22 cellular contexts compared by ENCODE assay signal in genomic region chr2:3298201-3298600, GRCh38.
"Had no signal": no experiment of that assay in that cellular context is flagged by ENCODE, and none has a peak within 500 bp of the region (broad histone marks: within the 10 kb centered on the region; RNA-seq: fewer than 3 reads in every experiment).

No MANE protein-coding gene starts in this region.

- H3K4me3 ChIP-seq: dorsolateral prefrontal cortex, heart left ventricle, left ventricle myocardium inferior, lower lobe of right lung, suprapubic skin, thyroid gland had no signal

- H3K27me3 Mint-ChIP-seq: naive B cell, progenitor cell of endocrine pancreas, type B pancreatic cell had no signal

- ATAC-seq: heart left ventricle; lower lobe of right lung; right cardiac atrium; stimulated activated naive CD8-positive, alpha-beta T cell treated with anti-CD3 and anti-CD28 coated beads, Interleukin-15, Interleukin-2, amounts not matched to agents 100 U/mL and 50 U/mL, for 24 hours had no signal

- H3K27ac Mint-ChIP-seq: nephron, progenitor cell of endocrine pancreas, type B pancreatic cell had no signal

- H3K27ac ChIP-seq: dorsolateral prefrontal cortex, heart left ventricle, left ventricle myocardium inferior, lower lobe of right lung, neutrophil, suprapubic skin had no signal

- H3K4me3 Mint-ChIP-seq: naive B cell, nephron, type B pancreatic cell had no signal

- H3K9me3 ChIP-seq: heart left ventricle, left ventricle myocardium inferior, lower lobe of right lung, neutrophil, suprapubic skin, thyroid gland had no signal

- DNase-seq: cortex of kidney; effector CD8-positive, alpha-beta T cell; heart left ventricle; hippocampal formation; islet precursor cell; left ventricle myocardium inferior; mesenchymal stem cell; naive B cell; right cardiac atrium; small intestine; stimulated activated CD4-positive, alpha-beta T cell treated with anti-CD3 and anti-CD28 coated beads, Interleukin-12 subunit alpha, Interleukin-12 subunit beta, amount 100 ng/mL, for 4 hours; stimulated activated naive CD8-positive, alpha-beta T cell treated with anti-CD3 and anti-CD28 coated beads, Interleukin-15, Interleukin-2, amounts not matched to agents 100 U/mL and 50 U/mL, for 24 hours; thyroid gland had no signal

- FAIRE-seq: frontal cortex, small intestine, urothelium cell line had no signal

- H3K27me3 ChIP-seq: dorsolateral prefrontal cortex, heart left ventricle, neutrophil, suprapubic skin, thyroid gland had no signal

- H3K9me3 Mint-ChIP-seq: naive B cell, nephron, type B pancreatic cell had no signal

- H3K36me3 ChIP-seq: left ventricle myocardium inferior, neutrophil, suprapubic skin, thyroid gland had no signal
